In the genomic region with DNA sequence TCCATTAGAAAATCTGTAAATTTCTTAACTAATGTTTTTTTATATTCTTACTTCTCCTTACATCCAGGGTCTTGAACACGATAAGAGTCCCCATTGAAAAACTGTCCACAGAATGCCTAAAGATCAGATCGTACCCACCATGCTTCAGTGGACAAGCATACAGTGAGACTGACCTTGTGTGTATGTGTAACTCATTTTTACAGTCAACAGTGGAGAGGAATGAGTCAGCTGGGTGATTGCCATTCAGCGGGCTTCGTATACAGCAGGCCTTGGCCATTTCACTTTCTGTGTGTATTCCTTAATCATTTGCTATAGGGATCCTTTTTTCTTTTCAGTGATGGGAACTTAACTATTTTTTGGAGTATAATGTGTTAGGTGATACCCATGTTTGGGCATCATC, we compare ENCODE assay signal across 10 cellular contexts. TPM values are rescaled to one million over a fixed set of nuclear protein-coding genes. Genes with fewer than 3 reads are reported as not detected.
DNase-seq lines count a peak whose midpoint lies in the region; ATAC-seq and TF ChIP-seq lines count a peak whose summit lies in the region.
"Had no signal": no experiment of that assay in that cellular context is flagged by ENCODE, and none has a peak within 500 bp of the region (broad histone marks: within the 10 kb centered on the region; RNA-seq: fewer than 3 reads in every experiment).

No MANE protein-coding gene starts in this region.

- H3K79me1 ChIP-seq in IMR-90 (ENCODE audit: low read depth in 1 of 2, low read length in 2 of 2): no peaks in the 10 kb centered on the region

- H3K23ac ChIP-seq in IMR-90 (ENCODE audit: low read depth, low read length): no peak overlapping the region

- no peak overlapping the region for H4K91ac ChIP-seq in IMR-90 (ENCODE audit: insufficient read depth, low read depth, low read length)

- DNase-seq in GM12865 (ENCODE audit: low read depth) (peak; percentile 60), IMR-90 (peak; percentile 87), fibroblast of villous mesenchyme (ENCODE audit: low read depth) (peak; percentile 74), tibial artery (no peak)
- no peak for DNase-seq in naive thymus-derived CD8-positive, alpha-beta T cell
- DNase-seq in activated CD4-positive, alpha-beta T cell treated with anti-CD3 and anti-CD28 coated beads for 36 hours: no peak
- DNase-seq: NCI-H524 had no signal

- POLR2A ChIA-PET in IMR-90 (lab: Charles Lee; ENCODE audit: unreplicated experiment): no interaction called here
- POLR2A ChIA-PET in naive thymus-derived CD8-positive, alpha-beta T cell (lab: Charles Lee): no interaction called here
- POLR2A ChIA-PET in activated CD4-positive, alpha-beta T cell treated with anti-CD3 and anti-CD28 coated beads for 36 hours (lab: Charles Lee): no interaction called here

- H3K27ac ChIP-seq in IMR-90 (ENCODE audit: insufficient read depth, low read length): no peak overlapping the region
- H3K27ac ChIP-seq in tibial artery: no peak overlapping the region
- H3K27ac ChIP-seq: cardiac muscle cell had no signal

- H3K56ac ChIP-seq in IMR-90 (ENCODE audit: extremely low read depth, insufficient read depth, low read length): no peak overlapping the region

- H3K9me3 ChIP-seq in IMR-90 (ENCODE audit: control insufficient read depth, insufficient read depth, low read length) (no peaks in the 10 kb centered on the region), tibial artery (no peaks in the 10 kb centered on the region)

- no CpG with 5 or more reads among the region's 4 CpGs for WGBS in IMR-90 (ENCODE audit: extremely low coverage in 2 of 2, insufficient read length in 1 of 2), 2 experiments

- intact Hi-C loops in IMR-90 (cut with micrococcal nuclease) (no loop called here), tibial artery (cut with DNase I; ENCODE audit: low total_unique reads) (no loop called here)
- intact Hi-C loops in activated CD4-positive, alpha-beta T cell treated with anti-CD3 and anti-CD28 coated beads for 36 hours (cut with DNase I, micrococcal nuclease): no loop called here

- peak overlapping the region; percentile 57; the same call in 1 of the 2 replicates for H3K4me2 ChIP-seq in IMR-90 (ENCODE audit: low read depth, low read length)

- TF ChIP-seq POLR2A in IMR-90 (IDR thresholded peaks at IDR 0.05; ENCODE audit: low read depth, low read length): no peak

- TF ChIP-seq CTCF in GM12865 (IDR thresholded peaks at IDR 0.05; ENCODE audit: insufficient read depth, low read depth, low read length, missing control alignments) (no peak), IMR-90 (conservative IDR thresholded peaks at IDR 0.05; ENCODE audit: low read depth, low read length) (no peak), fibroblast of villous mesenchyme (IDR thresholded peaks at IDR 0.05; ENCODE audit: insufficient read depth, low read depth, low read length) (no peak), tibial artery (IDR thresholded peaks at IDR 0.05) (no peak)

- H3K36me3 ChIP-seq in IMR-90 (ENCODE audit: control insufficient read depth, insufficient read depth, low read length) (peaks cover 24% of the 10 kb centered on the region), tibial artery (peaks cover 37 to 52% (median 43%) of the 10 kb centered on the region in 3 donors)
- H3K36me3 ChIP-seq: cardiac muscle cell had no signal

- H4K8ac ChIP-seq in IMR-90 (ENCODE audit: low read depth in 2 of 2, low read length in 2 of 2): no peak overlapping the region

- H3K4me1 ChIP-seq in IMR-90 (ENCODE audit: control insufficient read depth, insufficient read depth, low read length): no peaks in the 10 kb centered on the region
- no peaks in the 10 kb centered on the region for H3K4me1 ChIP-seq in tibial artery

- no peak overlapping the region for H2BK20ac ChIP-seq in IMR-90 (ENCODE audit: low read depth, low read length)

- H3K4ac ChIP-seq in IMR-90 (ENCODE audit: low read depth, low read length): no peak overlapping the region

- no peak overlapping the region for H2BK15ac ChIP-seq in IMR-90 (ENCODE audit: low read depth, low read length)

- H3K36me3 Mint-ChIP-seq in naive thymus-derived CD8-positive, alpha-beta T cell: peaks cover 6 to 49% (median 42%) of the 10 kb centered on the region in 3 donors
- H3K36me3 Mint-ChIP-seq in activated CD4-positive, alpha-beta T cell treated with anti-CD3 and anti-CD28 coated beads for 36 hours (ENCODE audit: low read depth): peaks cover 50% of the 10 kb centered on the region

- BruUV-seq in IMR-90 (replicated peaks; lab: Mats Ljungman, UMichigan): no TSS peak

- H3K9me3 Mint-ChIP-seq in naive thymus-derived CD8-positive, alpha-beta T cell: no peaks in the 10 kb centered on the region
- no peaks in the 10 kb centered on the region for H3K9me3 Mint-ChIP-seq in activated CD4-positive, alpha-beta T cell treated with anti-CD3 and anti-CD28 coated beads for 36 hours (ENCODE audit: low read depth)

- peaks cover 10 to 34% (median 27%) of the 10 kb centered on the region in 4 donors for H3K4me1 Mint-ChIP-seq in naive thymus-derived CD8-positive, alpha-beta T cell
- H3K4me1 Mint-ChIP-seq in activated CD4-positive, alpha-beta T cell treated with anti-CD3 and anti-CD28 coated beads for 36 hours: peaks cover 11% of the 10 kb centered on the region

- CTCF ChIA-PET in IMR-90 (lab: Yijun Ruan, JAX): no interaction called here
- CTCF ChIA-PET in activated CD4-positive, alpha-beta T cell treated with anti-CD3 and anti-CD28 coated beads for 36 hours (lab: Charles Lee): no interaction called here

- H2BK5ac ChIP-seq in IMR-90 (ENCODE audit: low read depth, low read length, poor library complexity, severe bottlenecking): no peak overlapping the region

- peaks cover 11% of the 10 kb centered on the region; the same call in 1 of the 2 replicates for H3K9me1 ChIP-seq in IMR-90 (ENCODE audit: insufficient read depth, low read length)

- H2AK5ac ChIP-seq in IMR-90 (ENCODE audit: low read depth, low read length): no peak overlapping the region

- in situ Hi-C loops in IMR-90 (cut with MboI; ENCODE audit: low sequenced_read_pairs): no loop called here

- no peak overlapping the region for H3K18ac ChIP-seq in IMR-90 (ENCODE audit: low read depth, low read length)

- no peak overlapping the region for H2BK120ac ChIP-seq in IMR-90 (ENCODE audit: low read depth, low read length)

- peak overlapping the region in 3 of 10 donors; percentile 7 to 24 (median 11) for H3K27ac Mint-ChIP-seq in naive thymus-derived CD8-positive, alpha-beta T cell
- no peak overlapping the region for H3K27ac Mint-ChIP-seq in activated CD4-positive, alpha-beta T cell treated with anti-CD3 and anti-CD28 coated beads for 36 hours

- ATAC-seq in GM21786 (IDR thresholded peaks at IDR 0.05; ENCODE audit: unreplicated experiment): peak; percentile 73
- ATAC-seq in IMR-90 (ENCODE audit: low read depth): peak; percentile 98
- ATAC-seq in naive thymus-derived CD8-positive, alpha-beta T cell: no peak
- ATAC-seq in GM21528 (IDR thresholded peaks at IDR 0.05; ENCODE audit: low FRiP score, unreplicated experiment): no peak
- no peak for ATAC-seq in activated CD4-positive, alpha-beta T cell treated with anti-CD3 and anti-CD28 coated beads for 36 hours

- no peaks in the 10 kb centered on the region for H4K20me1 ChIP-seq in IMR-90 (ENCODE audit: insufficient read depth, low read length)

- H2AFZ ChIP-seq in IMR-90 (replicated peaks; ENCODE audit: low read length, poor library complexity): no peak overlapping the region

- no peak overlapping the region for H2AK9ac ChIP-seq in IMR-90 (replicated peaks; ENCODE audit: low read depth, low read length, poor library complexity)

- dilution Hi-C loops in IMR-90 (cut with HindIII; ENCODE audit: low sequenced_read_pairs, unreplicated experiment): no loop called here

- TF ChIP-seq RAD21 in IMR-90 (IDR thresholded peaks at IDR 0.05; ENCODE audit: low read length): no peak

- H3K27me3 Mint-ChIP-seq in naive thymus-derived CD8-positive, alpha-beta T cell: no peaks in the 10 kb centered on the region
- H3K27me3 Mint-ChIP-seq in activated CD4-positive, alpha-beta T cell treated with anti-CD3 and anti-CD28 coated beads for 36 hours: no peaks in the 10 kb centered on the region

- no peak overlapping the region for H3K4me3 Mint-ChIP-seq in naive thymus-derived CD8-positive, alpha-beta T cell
- H3K4me3 Mint-ChIP-seq in activated CD4-positive, alpha-beta T cell treated with anti-CD3 and anti-CD28 coated beads for 36 hours: no peak overlapping the region

- H4K5ac ChIP-seq in IMR-90 (ENCODE audit: low read depth, low read length): no peak overlapping the region

- H3K27me3 ChIP-seq in IMR-90 (ENCODE audit: control insufficient read depth, insufficient read depth, low read length) (no peaks in the 10 kb centered on the region), tibial artery (no peaks in the 10 kb centered on the region)
- H3K27me3 ChIP-seq: cardiac muscle cell had no signal

- H3K9ac ChIP-seq in IMR-90 (ENCODE audit: low read depth, low read length): no peak overlapping the region

- H3K4me3 ChIP-seq in GM12865 (ENCODE audit: low read depth, low read length) (no peak overlapping the region), IMR-90 (ENCODE audit: insufficient read depth, low read depth, low read length) (no peak overlapping the region), fibroblast of villous mesenchyme (ENCODE audit: low read depth, low read length) (no peak overlapping the region), tibial artery (no peak overlapping the region)
- H3K4me3 ChIP-seq: cardiac muscle cell had no signal

- H3K14ac ChIP-seq in IMR-90 (replicated peaks; ENCODE audit: low read depth, low read length): no peak overlapping the region

TF ChIP-seq in IMR-90, 13 proteins besides CTCF, POLR2A, EP300 and RAD21 (continues in another document):
- TF ChIP-seq CEBPB (IDR thresholded peaks at IDR 0.05; ENCODE audit: low read depth, low read length) (0 out of 2 replicates have a peak, but pooled peaks have one; percentile 3), SMC3 (IDR thresholded peaks at IDR 0.05; ENCODE audit: low read depth, low read length) (no peak), MAFK (IDR thresholded peaks at IDR 0.05; ENCODE audit: low read depth, low read length) (no peak)
- TF ChIP-seq, protein P1, sequence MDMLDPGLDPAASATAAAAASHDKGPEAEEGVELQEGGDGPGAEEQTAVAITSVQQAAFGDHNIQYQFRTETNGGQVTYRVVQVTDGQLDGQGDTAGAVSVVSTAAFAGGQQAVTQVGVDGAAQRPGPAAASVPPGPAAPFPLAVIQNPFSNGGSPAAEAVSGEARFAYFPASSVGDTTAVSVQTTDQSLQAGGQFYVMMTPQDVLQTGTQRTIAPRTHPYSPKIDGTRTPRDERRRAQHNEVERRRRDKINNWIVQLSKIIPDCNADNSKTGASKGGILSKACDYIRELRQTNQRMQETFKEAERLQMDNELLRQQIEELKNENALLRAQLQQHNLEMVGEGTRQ (IDR thresholded peaks at IDR 0.05; ENCODE audit: low read depth, low read length): no peak

RNA-seq across cellular contexts. Expression of a gene that starts 10.6 kb away (rescaled TPM):
- total RNA-seq in IMR-90 (2012; rRNA removed): 23.1 and 28.6 TPM in 2 replicates
- 6.9 and 9.3 TPM in 2 replicates for polyA plus RNA-seq in IMR-90 (2012; rRNA removed)
- 2.6 and 3.1 TPM in 2 replicates for polyA plus RNA-seq in IMR-90 (2012; cell fraction: cytosol; rRNA removed)
- polyA plus RNA-seq in IMR-90 (2012; cell fraction: nucleus; rRNA removed; ENCODE audit: low replicate concordance): 9.3 and 38.5 TPM in 2 replicates
- 60.9 and 91.1 TPM in 2 replicates for total RNA-seq in fibroblast of villous mesenchyme
- 10 to 100 TPM; 45.3 to 46.8 TPM for total RNA-seq in naive thymus-derived CD8-positive, alpha-beta T cell
- 10 to 100 TPM in 1 of 3 donors, 1 to 10 TPM in 2; 4.4 to 10.8 (median 9.5) TPM for polyA plus RNA-seq in naive thymus-derived CD8-positive, alpha-beta T cell
- total RNA-seq in activated CD4-positive, alpha-beta T cell treated with anti-CD3 and anti-CD28 coated beads for 36 hours: 10 to 100 TPM; 51.6 to 57.9 TPM

Comparison
In these comparisons a context has a peak if more than half of its experiments do, and no peak if none do; other contexts are left out.
1. DNase-seq: peak in GM12865 (single experiment), IMR-90 (single experiment) and fibroblast of villous mesenchyme (single experiment); none in naive thymus-derived CD8-positive, alpha-beta T cell (0 of 10), tibial artery (0 of 2) and activated CD4-positive, alpha-beta T cell treated with anti-CD3 and anti-CD28 coated beads for 36 hours (single experiment).
2. ATAC-seq: peak in GM21786 (single experiment) and IMR-90 (single experiment); none in naive thymus-derived CD8-positive, alpha-beta T cell (0 of 2), GM21528 (single experiment) and activated CD4-positive, alpha-beta T cell treated with anti-CD3 and anti-CD28 coated beads for 36 hours (single experiment).